ENCODE assay signal across 24 cellular contexts in the genomic region with DNA sequence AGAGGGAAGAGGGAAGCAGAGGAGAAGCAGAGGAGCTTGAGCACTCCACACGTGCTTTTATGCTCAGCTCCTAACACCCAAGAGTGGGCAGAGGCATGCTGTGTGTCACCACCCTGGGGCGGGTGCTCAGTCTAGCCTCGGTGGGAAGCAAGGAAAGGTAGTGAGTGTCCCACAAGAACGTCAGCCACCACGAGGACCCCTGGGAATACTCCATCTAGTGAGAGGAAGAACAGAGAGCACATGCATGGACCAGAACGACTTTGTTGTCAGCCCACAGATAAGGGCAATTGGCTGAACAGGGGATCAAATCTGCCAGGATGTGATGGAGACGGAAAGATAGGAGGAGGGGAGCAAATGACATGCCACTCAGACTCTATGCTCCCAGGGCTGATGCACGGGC.
"Had no signal": no experiment of that assay in that cellular context is flagged by ENCODE, and none has a peak within 500 bp of the region (broad histone marks: within the 10 kb centered on the region; RNA-seq: fewer than 3 reads in every experiment).

No MANE protein-coding gene starts in this region.

- H3K9me3 ChIP-seq: adrenal gland, body of pancreas, heart right ventricle, pancreas, psoas muscle, sigmoid colon, tibial nerve had no signal

- H3K27ac ChIP-seq: adrenal gland, body of pancreas, heart right ventricle, pancreas, psoas muscle, sigmoid colon, tibial nerve had no signal

- H3K4me1 ChIP-seq: adrenal gland, body of pancreas, pancreas, tibial nerve had no signal

- H3K36me3 ChIP-seq: adrenal gland, heart right ventricle, pancreas, sigmoid colon, tibial nerve had no signal

- H3K9me3 Mint-ChIP-seq: activated CD4-positive, alpha-beta memory T cell treated with anti-CD3 and anti-CD28 coated beads, Interleukin-2, amount 10 ng/mL, durations not matched to agents 7 days and 5 days; activated CD4-positive, alpha-beta T cell treated with anti-CD3 and anti-CD28 coated beads, Interleukin-2, amount 10 ng/mL, durations not matched to agents 7 days and 5 days; activated naive CD4-positive, alpha-beta T cell treated with anti-CD3 and anti-CD28 coated beads for 36 hours; activated naive CD8-positive, alpha-beta T cell treated with anti-CD3 and anti-CD28 coated beads for 36 hours; naive thymus-derived CD8-positive, alpha-beta T cell; neural crest cell had no signal

- H3K36me3 Mint-ChIP-seq: activated naive CD8-positive, alpha-beta T cell treated with anti-CD3 and anti-CD28 coated beads for 36 hours; naive thymus-derived CD8-positive, alpha-beta T cell had no signal

- ATAC-seq: body of pancreas; heart right ventricle; naive thymus-derived CD8-positive, alpha-beta T cell; pancreas; psoas muscle had no signal

- H3K27me3 ChIP-seq: adrenal gland, body of pancreas, heart right ventricle, pancreas had no signal

- H3K4me3 ChIP-seq: adrenal gland, body of pancreas, heart right ventricle, pancreas, psoas muscle, sigmoid colon, tibial nerve had no signal

- H3K4me1 Mint-ChIP-seq: activated CD4-positive, alpha-beta memory T cell treated with anti-CD3 and anti-CD28 coated beads, Interleukin-2, amount 10 ng/mL, durations not matched to agents 7 days and 5 days; activated CD4-positive, alpha-beta T cell treated with anti-CD3 and anti-CD28 coated beads, Interleukin-2, amount 10 ng/mL, durations not matched to agents 7 days and 5 days; activated naive CD8-positive, alpha-beta T cell treated with anti-CD3 and anti-CD28 coated beads for 36 hours; naive thymus-derived CD8-positive, alpha-beta T cell; neural crest cell had no signal

- DNase-seq: activated CD4-positive, alpha-beta memory T cell treated with anti-CD3 and anti-CD28 coated beads, Interleukin-2, amount 10 ng/mL, durations not matched to agents 7 days and 5 days; activated CD4-positive, alpha-beta T cell treated with anti-CD3 and anti-CD28 coated beads for 1 hour; activated CD4-positive, alpha-beta T cell treated with anti-CD3 and anti-CD28 coated beads, Interleukin-2, amount 10 ng/mL, durations not matched to agents 7 days and 5 days; activated effector memory CD4-positive, alpha-beta T cell treated with anti-CD3 and anti-CD28 coated beads, Interleukin-2, amount 50 U/mL, for 16 hours; activated naive CD4-positive, alpha-beta T cell treated with anti-CD3 and anti-CD28 coated beads for 36 hours; activated naive CD8-positive, alpha-beta T cell treated with anti-CD3 and anti-CD28 coated beads for 36 hours; aorta; body of pancreas; effector memory CD4-positive, alpha-beta T cell; erythroblast; foreskin fibroblast; heart right ventricle; naive thymus-derived CD8-positive, alpha-beta T cell; nucleus accumbens; pancreas; psoas muscle; sigmoid colon; small intestine; stimulated activated CD4-positive, alpha-beta T cell treated with anti-CD3 and anti-CD28 coated beads, Interleukin-4, amount 100 ng/mL, for 24 hours; stimulated activated naive CD4-positive, alpha-beta T cell; T-helper 2 cell had no signal

- H3K4me3 Mint-ChIP-seq: activated CD4-positive, alpha-beta memory T cell treated with anti-CD3 and anti-CD28 coated beads, Interleukin-2, amount 10 ng/mL, durations not matched to agents 7 days and 5 days; activated CD4-positive, alpha-beta T cell treated with anti-CD3 and anti-CD28 coated beads, Interleukin-2, amount 10 ng/mL, durations not matched to agents 7 days and 5 days; activated naive CD4-positive, alpha-beta T cell treated with anti-CD3 and anti-CD28 coated beads for 36 hours; activated naive CD8-positive, alpha-beta T cell treated with anti-CD3 and anti-CD28 coated beads for 36 hours; naive thymus-derived CD8-positive, alpha-beta T cell; neural crest cell had no signal

- H3K27ac Mint-ChIP-seq: activated CD4-positive, alpha-beta memory T cell treated with anti-CD3 and anti-CD28 coated beads, Interleukin-2, amount 10 ng/mL, durations not matched to agents 7 days and 5 days; activated CD4-positive, alpha-beta T cell treated with anti-CD3 and anti-CD28 coated beads, Interleukin-2, amount 10 ng/mL, durations not matched to agents 7 days and 5 days; activated naive CD4-positive, alpha-beta T cell treated with anti-CD3 and anti-CD28 coated beads for 36 hours; activated naive CD8-positive, alpha-beta T cell treated with anti-CD3 and anti-CD28 coated beads for 36 hours had no signal

- H3K27me3 Mint-ChIP-seq: activated naive CD8-positive, alpha-beta T cell treated with anti-CD3 and anti-CD28 coated beads for 36 hours had no signal
